In genomic region chr7:141158562-141158961, GRCh38 we compare ENCODE assay signal across 8 cellular contexts.
A peak's percentile ranks its signal among the peaks of the same experiment; 100 is the strongest.
DNase-seq lines count a peak whose midpoint lies in the region; ATAC-seq, FAIRE-seq and TF ChIP-seq lines count a peak whose summit lies in the region.

No MANE protein-coding gene starts in this region.

- POLR2A ChIA-PET in H1 (lab: Charles Lee; ENCODE audit: partially characterized antibody) = no interaction called here

- TF ChIP-seq EP300 in H1 (IDR thresholded peaks at IDR 0.05; ENCODE audit: borderline replicate concordance in 1 of 2, low read depth in 2 of 2, low read length in 2 of 2) = no peak

- H3K79me1 ChIP-seq in H1 (ENCODE audit: low read depth, low read length) = peaks cover 7% of the 10 kb centered on the region

- H3K23ac ChIP-seq in H1 (ENCODE audit: insufficient read length) = no peak overlapping the region

- no peak overlapping the region for H3K4me3 Mint-ChIP-seq in stimulated activated naive CD8-positive, alpha-beta T cell treated with anti-CD3 and anti-CD28 coated beads, Interleukin-15, amount 100 ng/mL, for 72 hours

- no peak for TF ChIP-seq RAD21 in H1 (IDR thresholded peaks at IDR 0.05 in 1 of 2, conservative IDR thresholded peaks at IDR 0.05 in 1 of 2; ENCODE audit: low read depth in 2 of 2, low read length in 2 of 2)

- H3K56ac ChIP-seq in H1 (replicated peaks; ENCODE audit: insufficient read length, low read depth, low read length) = no peak overlapping the region

- no peak overlapping the region for H4K8ac ChIP-seq in H1 (ENCODE audit: extremely low read depth, insufficient read depth, low read length)

- no peaks in the 10 kb centered on the region for H3K36me3 ChIP-seq in H1 (ENCODE audit: control insufficient read depth in 2 of 4, insufficient read depth in 4 of 4, low read length in 3 of 4)

- peaks cover 2% of the 10 kb centered on the region; the same call in 1 of the 2 replicates for H3K23me2 ChIP-seq in H1 (ENCODE audit: low read depth, low read length)

- no peak overlapping the region for H3K4me3 ChIP-seq in H1 (ENCODE audit: extremely low read depth in 1 of 4, insufficient read depth in 2 of 4, low read depth in 3 of 4, low read length in 4 of 4)
- H3K4me3 ChIP-seq in skeletal muscle cell (ENCODE audit: low read depth, low read length) = no peak overlapping the region

- peaks cover 0 to 3% of the 10 kb centered on the region in 2 experiments; a peak in 1 of 4 replicates for H3K9me3 ChIP-seq in H1 (ENCODE audit: insufficient read depth in 2 of 2, low read depth in 1 of 2, low read length in 1 of 2)

- peak; percentile 72 for ATAC-seq in GM19395 (IDR thresholded peaks at IDR 0.05; ENCODE audit: unreplicated experiment)
- ATAC-seq in stimulated activated naive CD8-positive, alpha-beta T cell treated with anti-CD3 and anti-CD28 coated beads, Interleukin-15, amount 100 ng/mL, for 72 hours = no peak

- peak; percentile 80 for FAIRE-seq in HTR-8/SVneo (lab: Jason Lieb, UNC)
- FAIRE-seq in H1 (lab: Jason Lieb, UNC) = no peak

- no peak overlapping the region for H2AFZ ChIP-seq in H1 (ENCODE audit: low read length)

- H3K4me2 ChIP-seq in H1 (ENCODE audit: insufficient read depth in 1 of 2, low read depth in 2 of 2, low read length in 2 of 2) = no peak overlapping the region

- no peak overlapping the region for H3K4ac ChIP-seq in H1 (replicated peaks; ENCODE audit: insufficient read length, low read depth, low read length)

- no peak overlapping the region for H4K91ac ChIP-seq in H1 (replicated peaks; ENCODE audit: insufficient read length, low read length)

- no peak for TF ChIP-seq POLR2A in H1 (IDR thresholded peaks at IDR 0.05; ENCODE audit: control extremely low read depth in 1 of 2, low read depth in 2 of 2, low read length in 2 of 2)

- H3K79me2 ChIP-seq in H1 (ENCODE audit: control insufficient read depth in 1 of 2, insufficient read depth in 2 of 2, low read length in 2 of 2) = no peaks in the 10 kb centered on the region

- CTCF ChIA-PET in H1 (lab: Charles Lee; ENCODE audit: partially characterized antibody) = interaction anchor here (0.6 kb wide), 1 partner anchor 159 kb away, joined by 3 read pairs; no protein-coding TSS in a partner anchor

- no peak for TF ChIP-seq CTCF in H1 (IDR thresholded peaks at IDR 0.05; ENCODE audit: control extremely low read depth in 1 of 3, insufficient read depth in 1 of 3, low read depth in 1 of 3, low read length in 3 of 3)

- H3K27me3 Mint-ChIP-seq in stimulated activated naive CD8-positive, alpha-beta T cell treated with anti-CD3 and anti-CD28 coated beads, Interleukin-15, amount 100 ng/mL, for 72 hours = peaks cover 21% of the 10 kb centered on the region

- H3K14ac ChIP-seq in H1 (ENCODE audit: insufficient read length) = no peak overlapping the region

- H2BK5ac ChIP-seq in H1 (ENCODE audit: low read depth, low read length) = no peak overlapping the region

- no peaks in the 10 kb centered on the region for H3K4me1 Mint-ChIP-seq in stimulated activated naive CD8-positive, alpha-beta T cell treated with anti-CD3 and anti-CD28 coated beads, Interleukin-15, amount 100 ng/mL, for 72 hours

- no peak overlapping the region for H2BK12ac ChIP-seq in H1 (ENCODE audit: low read depth, low read length)

- no peak overlapping the region for H3K9ac ChIP-seq in H1 (replicated peaks in 1 of 4; ENCODE audit: extremely low read depth in 1 of 4, low read depth in 3 of 4, low read length in 3 of 4)

- H4K20me1 ChIP-seq in H1 (replicated peaks in 1 of 2; ENCODE audit: control insufficient read depth in 1 of 2, insufficient read depth in 2 of 2, low read length in 2 of 2) = peaks cover 0 to 6% of the 10 kb centered on the region in 2 experiments

- no peak overlapping the region for H3K27ac ChIP-seq in H1 (ENCODE audit: low read depth, low read length)

- peak overlapping the region in 1 of 2 donors; percentile 2 for H3K27ac Mint-ChIP-seq in stimulated activated naive CD8-positive, alpha-beta T cell treated with anti-CD3 and anti-CD28 coated beads, Interleukin-15, amount 100 ng/mL, for 72 hours

- no peak overlapping the region for H2BK120ac ChIP-seq in H1 (replicated peaks; ENCODE audit: low read depth, low read length)

- H3K27me3 ChIP-seq in H1 (replicated peaks in 1 of 4; ENCODE audit: control insufficient read depth in 3 of 4, extremely low read depth in 1 of 4, insufficient read depth in 3 of 4, low read length in 3 of 4) = no peaks in the 10 kb centered on the region

- no peak overlapping the region for H3K18ac ChIP-seq in H1 (ENCODE audit: extremely low read depth, low read length)

- no peaks in the 10 kb centered on the region; a peak in 1 of 7 replicates for H3K4me1 ChIP-seq in H1 (replicated peaks in 1 of 4; ENCODE audit: control insufficient read depth in 3 of 4, insufficient read depth in 4 of 4, low read length in 3 of 4)

- 86% methylated on average over 4 of the region's 4 CpGs; no CpG with 5 or more reads in 1 of the 2 experiments for WGBS in H1 (ENCODE audit: extremely low coverage in 1 of 2, insufficient coverage in 1 of 2, insufficient read length in 1 of 2, insufficient replicate concordance in 2 of 2, low coverage in 1 of 2, low lambda C conversion rate in 2 of 2, missing lambda C conversion rate in 1 of 2), 2 experiments

- H2BK15ac ChIP-seq in H1 (ENCODE audit: low read length) = no peak overlapping the region

- H4K5ac ChIP-seq in H1 (ENCODE audit: insufficient read length, low read depth, low read length) = no peak overlapping the region

- H3K9me3 Mint-ChIP-seq in stimulated activated naive CD8-positive, alpha-beta T cell treated with anti-CD3 and anti-CD28 coated beads, Interleukin-15, amount 100 ng/mL, for 72 hours = no peaks in the 10 kb centered on the region

- peak; percentile 89 for DNase-seq in HTR-8/SVneo (ENCODE audit: insufficient read length, low spot score)
- DNase-seq in H1 (ENCODE audit: low read depth in 1 of 2, low spot score in 2 of 2) = no peak
- peak; percentile 75 for DNase-seq in skeletal muscle cell (ENCODE audit: low read depth)
- DNase-seq in stimulated activated naive CD8-positive, alpha-beta T cell treated with anti-CD3 and anti-CD28 coated beads, Interleukin-15, amount 100 ng/mL, for 72 hours = no peak
- DNase-seq in midbrain (lab: John Stamatoyannopoulos, UW) = no peak
- no peak for DNase-seq in cerebellum (ENCODE audit: low spot score)
- no peak for DNase-seq in NCI-H2107 treated with DMSO at 0.1 percent for 48 hours (lab: John Stamatoyannopoulos, UW; ENCODE audit: unreplicated experiment)

- H2BK20ac ChIP-seq in H1 (ENCODE audit: low read length) = no peak overlapping the region

- peak overlapping the region; percentile 57; the same call in 1 of the 2 replicates for H2AK5ac ChIP-seq in H1 (ENCODE audit: low read depth, low read length)

TF ChIP-seq in H1, 55 proteins besides CTCF, POLR2A, EP300 and RAD21:
- TF ChIP-seq ASH2L (IDR thresholded peaks at IDR 0.05; ENCODE audit: low read length) = no peak
- no peak for TF ChIP-seq RNF2 (IDR thresholded peaks at IDR 0.05; ENCODE audit: borderline replicate concordance, low read depth, low read length, missing control alignments, poor library complexity, severe bottlenecking)
- TF ChIP-seq CHD2 (IDR thresholded peaks at IDR 0.05; ENCODE audit: low read length) = no peak
- no peak for TF ChIP-seq SIRT6 (IDR thresholded peaks at IDR 0.05; ENCODE audit: low read length)
- no peak for TF ChIP-seq GTF2F1 (IDR thresholded peaks at IDR 0.05; ENCODE audit: borderline replicate concordance, low read depth, low read length)
- no peak for TF ChIP-seq SIX5 (IDR thresholded peaks at IDR 0.05; ENCODE audit: low read depth, low read length)
- TF ChIP-seq NANOG (IDR thresholded peaks at IDR 0.05; ENCODE audit: insufficient read depth, low read depth, low read length, poor library complexity, severe bottlenecking) = no peak
- no peak for TF ChIP-seq SP1 (IDR thresholded peaks at IDR 0.05; ENCODE audit: low read depth, low read length)

Comparison
In these comparisons a context has a peak if more than half of its experiments do, and no peak if none do; other contexts are left out.
1. DNase-seq: peak in HTR-8/SVneo (single experiment) and skeletal muscle cell (single experiment); none in H1 (0 of 2), stimulated activated naive CD8-positive, alpha-beta T cell treated with anti-CD3 and anti-CD28 coated beads, Interleukin-15, amount 100 ng/mL, for 72 hours (0 of 2), midbrain (single experiment), cerebellum (single experiment) and NCI-H2107 treated with DMSO at 0.1 percent for 48 hours (single experiment).